ENCODE assay signal across 19 cellular contexts in the genomic region with DNA sequence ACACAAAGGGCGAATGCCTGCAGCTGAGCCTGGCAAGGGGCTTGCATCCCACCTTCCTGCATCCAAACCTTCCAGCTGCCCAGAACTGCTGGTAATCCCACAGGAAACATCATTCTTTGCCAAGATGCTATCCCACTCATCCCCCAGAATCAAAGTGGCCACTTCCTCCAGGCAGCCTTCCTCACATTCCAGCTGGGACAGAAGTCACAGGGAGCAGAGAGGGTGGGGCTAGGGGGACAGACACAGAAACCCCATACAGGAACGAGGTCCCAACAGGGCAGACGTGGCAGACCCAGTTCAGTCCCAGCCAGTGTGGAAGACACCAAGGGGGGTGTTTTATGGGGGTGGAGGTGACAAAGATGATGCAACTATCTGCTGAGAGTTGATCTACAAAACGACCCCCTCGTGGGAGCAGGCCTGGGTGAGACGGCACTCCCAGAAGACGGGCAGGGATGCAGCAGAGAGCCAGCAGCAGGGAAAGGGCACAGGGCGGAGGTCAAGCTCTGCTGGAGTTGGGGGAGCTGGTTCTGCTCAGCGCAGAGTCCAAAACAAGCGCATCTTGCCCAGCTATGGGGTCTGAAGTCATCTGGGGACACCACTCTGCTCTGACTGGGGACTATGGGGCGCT. TPM values are rescaled to one million over a fixed set of nuclear protein-coding genes. Genes with fewer than 3 reads are reported as not detected.
DNase-seq lines count a peak whose midpoint lies in the region; ATAC-seq and TF ChIP-seq lines count a peak whose summit lies in the region.
"Had no signal": no experiment of that assay in that cellular context is flagged by ENCODE, and none has a peak within 500 bp of the region (broad histone marks: within the 10 kb centered on the region; RNA-seq: fewer than 3 reads in every experiment).

No MANE protein-coding gene starts in this region.

- H4K20me1 ChIP-seq in PC-3 (ENCODE audit: low read length) (peaks cover 24% of the 10 kb centered on the region), hepatocyte (ENCODE audit: insufficient read depth, poor library complexity, severe bottlenecking) (peaks cover 10% of the 10 kb centered on the region)

- H3K4me1 Mint-ChIP-seq in activated CD8-positive, alpha-beta memory T cell treated with anti-CD3 and anti-CD28 coated beads, Interleukin-2, amount 10 ng/mL, durations not matched to agents 7 days and 5 days = peaks cover 22% of the 10 kb centered on the region
- peaks cover 22% of the 10 kb centered on the region for H3K4me1 Mint-ChIP-seq in activated CD4-positive, alpha-beta memory T cell treated with anti-CD3 and anti-CD28 coated beads, Interleukin-2, amount 10 ng/mL, durations not matched to agents 7 days and 5 days

- no peaks in the 10 kb centered on the region for H3K9me2 ChIP-seq in PC-3 (replicated peaks; ENCODE audit: low read length)
- H3K9me2 ChIP-seq in hepatocyte (replicated peaks; ENCODE audit: insufficient read depth) = no peaks in the 10 kb centered on the region

- no peak for TF ChIP-seq EP300 in stomach (IDR thresholded peaks at IDR 0.05)

- H3K27ac Mint-ChIP-seq in activated CD8-positive, alpha-beta memory T cell treated with anti-CD3 and anti-CD28 coated beads, Interleukin-2, amount 10 ng/mL, durations not matched to agents 7 days and 5 days = no peak overlapping the region
- H3K27ac Mint-ChIP-seq in activated CD4-positive, alpha-beta memory T cell treated with anti-CD3 and anti-CD28 coated beads, Interleukin-2, amount 10 ng/mL, durations not matched to agents 7 days and 5 days = no peak overlapping the region
- H3K27ac Mint-ChIP-seq: activated T-helper 2 cell treated with anti-CD3 and anti-CD28 coated beads, Interferon-gamma antibody, Interleukin-2, Interleukin-4, amounts not matched to agents 10 μg/mL and 5 μg/mL and 100 μg/mL, durations not matched to agents 14 hours and 24 hours and 36 hours had no signal

- H3K27me3 Mint-ChIP-seq in activated CD8-positive, alpha-beta memory T cell treated with anti-CD3 and anti-CD28 coated beads, Interleukin-2, amount 10 ng/mL, durations not matched to agents 7 days and 5 days = no peaks in the 10 kb centered on the region
- H3K27me3 Mint-ChIP-seq in activated CD4-positive, alpha-beta memory T cell treated with anti-CD3 and anti-CD28 coated beads, Interleukin-2, amount 10 ng/mL, durations not matched to agents 7 days and 5 days = no peaks in the 10 kb centered on the region
- H3K27me3 Mint-ChIP-seq: stimulated activated naive CD8-positive, alpha-beta T cell treated with anti-CD3 and anti-CD28 coated beads, Interleukin-15, Interleukin-2, amounts not matched to agents 100 ng/mL and 50 ng/mL, for 24 hours had no signal

- intact Hi-C loops in PC-3 (cut with micrococcal nuclease) = loop anchor here (10.0 kb wide), 1 partner anchor 86 kb away; a partner anchor contains a TSS
- intact Hi-C loops in stomach (cut with DNase I; ENCODE audit: low total_unique reads) = no loop called here

- peaks cover 10% of the 10 kb centered on the region; the same call in 1 of the 2 replicates for H3K36me3 ChIP-seq in PC-3 (ENCODE audit: low read depth, low read length)
- no peaks in the 10 kb centered on the region for H3K36me3 ChIP-seq in hepatocyte (replicated peaks; ENCODE audit: insufficient read depth, low read depth)
- peaks cover 17 to 43% (median 30%) of the 10 kb centered on the region in 4 donors for H3K36me3 ChIP-seq in stomach

- peak overlapping the region; percentile 99 for H3K4me2 ChIP-seq in PC-3 (ENCODE audit: low read length)
- H3K4me2 ChIP-seq in hepatocyte = peak overlapping the region; percentile 48

- H3K79me2 ChIP-seq in PC-3 (ENCODE audit: low read length) (peaks cover 74% of the 10 kb centered on the region), hepatocyte (peaks cover 62% of the 10 kb centered on the region)

- no peak for ATAC-seq in activated CD8-positive, alpha-beta memory T cell treated with anti-CD3 and anti-CD28 coated beads, Interleukin-2, amount 10 ng/mL, durations not matched to agents 7 days and 5 days
- ATAC-seq in PC-3 = no peak
- ATAC-seq: activated CD4-positive, CD25-positive, alpha-beta regulatory T cell treated with anti-CD3 and anti-CD28 coated beads, Interleukin-2, amount 50 U/mL, for 24 hours; gastroesophageal sphincter; sciatic nerve had no signal

- CTCF ChIA-PET in activated CD8-positive, alpha-beta memory T cell treated with anti-CD3 and anti-CD28 coated beads, Interleukin-2, amount 10 ng/mL, durations not matched to agents 7 days and 5 days (lab: Charles Lee) = no interaction called here
- CTCF ChIA-PET in PC-3 (lab: Charles Lee) = no interaction called here
- CTCF ChIA-PET in activated CD4-positive, alpha-beta memory T cell treated with anti-CD3 and anti-CD28 coated beads, Interleukin-2, amount 10 ng/mL, durations not matched to agents 7 days and 5 days (lab: Charles Lee) = no interaction called here

- H3K4me1 ChIP-seq in PC-3 (ENCODE audit: insufficient read depth, low read length) (peaks cover 57% of the 10 kb centered on the region), hepatocyte (ENCODE audit: insufficient read depth) (peaks cover 42% of the 10 kb centered on the region), stomach (peaks cover 46 to 65% (median 56%) of the 10 kb centered on the region in 4 donors)

- no peak overlapping the region for H2AFZ ChIP-seq in PC-3 (ENCODE audit: low read length)
- H2AFZ ChIP-seq in hepatocyte = no peak overlapping the region

- TF ChIP-seq POLR2A in stomach (IDR thresholded peaks at IDR 0.05) = no peak

- DNase-seq in activated CD8-positive, alpha-beta memory T cell treated with anti-CD3 and anti-CD28 coated beads, Interleukin-2, amount 10 ng/mL, durations not matched to agents 7 days and 5 days = peak; percentile 37
- DNase-seq in activated CD8-positive, alpha-beta memory T cell treated with anti-CD3 and anti-CD28 coated beads for 24 hours = no peak
- DNase-seq in PC-3 = no peak
- DNase-seq in hepatocyte (ENCODE audit: low spot score) = no peak
- DNase-seq in stomach = no peak
- no peak for DNase-seq in DMS 273 treated with DMSO at 0.1 percent for 48 hours (lab: John Stamatoyannopoulos, UW)
- DNase-seq in activated CD4-positive, alpha-beta memory T cell treated with anti-CD3 and anti-CD28 coated beads, Interleukin-2, amount 10 ng/mL, durations not matched to agents 7 days and 5 days = no peak
- no peak for DNase-seq in stimulated activated CD4-positive, alpha-beta T cell treated with anti-CD3 and anti-CD28 coated beads, Interleukin-12 subunit alpha, Interleukin-12 subunit beta, amount 100 ng/mL, for 4 hours
- DNase-seq: ACHN; effector memory CD4-positive, alpha-beta T cell; NCI-H187 treated with DMSO at 0.1 percent for 48 hours; NCI-H524; RPMI8226; T-helper 1 cell had no signal

- H3K4me3 Mint-ChIP-seq in activated CD8-positive, alpha-beta memory T cell treated with anti-CD3 and anti-CD28 coated beads, Interleukin-2, amount 10 ng/mL, durations not matched to agents 7 days and 5 days = no peak overlapping the region
- no peak overlapping the region for H3K4me3 Mint-ChIP-seq in activated CD4-positive, alpha-beta memory T cell treated with anti-CD3 and anti-CD28 coated beads, Interleukin-2, amount 10 ng/mL, durations not matched to agents 7 days and 5 days
- H3K4me3 Mint-ChIP-seq: stimulated activated naive CD8-positive, alpha-beta T cell treated with anti-CD3 and anti-CD28 coated beads, Interleukin-15, Interleukin-2, amounts not matched to agents 100 ng/mL and 50 ng/mL, for 24 hours had no signal

- POLR2A ChIA-PET in PC-3 (lab: Charles Lee; ENCODE audit: unreplicated experiment) = no interaction called here
- POLR2A ChIA-PET in activated CD4-positive, alpha-beta memory T cell treated with anti-CD3 and anti-CD28 coated beads, Interleukin-2, amount 10 ng/mL, durations not matched to agents 7 days and 5 days (lab: Charles Lee) = no interaction called here

- H3F3A ChIP-seq in PC-3 (ENCODE audit: low read length, unreplicated experiment) = no peaks in the 10 kb centered on the region

- no peaks in the 10 kb centered on the region for H3K9me3 Mint-ChIP-seq in activated CD8-positive, alpha-beta memory T cell treated with anti-CD3 and anti-CD28 coated beads, Interleukin-2, amount 10 ng/mL, durations not matched to agents 7 days and 5 days (ENCODE audit: low read depth)
- no peaks in the 10 kb centered on the region for H3K9me3 Mint-ChIP-seq in activated CD4-positive, alpha-beta memory T cell treated with anti-CD3 and anti-CD28 coated beads, Interleukin-2, amount 10 ng/mL, durations not matched to agents 7 days and 5 days
- H3K9me3 Mint-ChIP-seq: stimulated activated naive CD8-positive, alpha-beta T cell treated with anti-CD3 and anti-CD28 coated beads, Interleukin-15, Interleukin-2, amounts not matched to agents 100 ng/mL and 50 ng/mL, for 24 hours had no signal

- 0 out of 2 replicates have a peak overlapping the region, but pooled peaks have one; percentile 8 for H3K9ac ChIP-seq in PC-3 (ENCODE audit: low read length)

- H3K27ac ChIP-seq in PC-3 (ENCODE audit: low read length) (peak overlapping the region; percentile 77), hepatocyte (peak overlapping the region; percentile 83), stomach (peak overlapping the region; percentile 16 to 69 (median 58))
- H3K27ac ChIP-seq: gastroesophageal sphincter had no signal

- H3K9me3 ChIP-seq in PC-3 (ENCODE audit: low read length) = no peaks in the 10 kb centered on the region
- no peaks in the 10 kb centered on the region for H3K9me3 ChIP-seq in hepatocyte (ENCODE audit: low read depth)
- no peaks in the 10 kb centered on the region for H3K9me3 ChIP-seq in stomach
- H3K9me3 ChIP-seq: gastroesophageal sphincter had no signal

- H3K27me3 ChIP-seq in PC-3 (ENCODE audit: low read length) (no peaks in the 10 kb centered on the region), hepatocyte (no peaks in the 10 kb centered on the region), stomach (no peaks in the 10 kb centered on the region)
- H3K27me3 ChIP-seq: gastroesophageal sphincter had no signal

- peaks cover 16% of the 10 kb centered on the region for H3K36me3 Mint-ChIP-seq in activated CD8-positive, alpha-beta memory T cell treated with anti-CD3 and anti-CD28 coated beads, Interleukin-2, amount 10 ng/mL, durations not matched to agents 7 days and 5 days
- H3K36me3 Mint-ChIP-seq in activated CD4-positive, alpha-beta memory T cell treated with anti-CD3 and anti-CD28 coated beads, Interleukin-2, amount 10 ng/mL, durations not matched to agents 7 days and 5 days (ENCODE audit: low read depth) = peaks cover 19% of the 10 kb centered on the region

- no TSS peak for BruUV-seq in PC-3 (replicated peaks; lab: Mats Ljungman, UMichigan)

- TF ChIP-seq CTCF in PC-3 (conservative IDR thresholded peaks at IDR 0.05; ENCODE audit: low read depth, low read length) (no peak), hepatocyte (IDR thresholded peaks at IDR 0.05; ENCODE audit: poor library complexity) (no peak), stomach (IDR thresholded peaks at IDR 0.05) (no peak)

- WGBS in hepatocyte (ENCODE audit: low lambda C conversion rate, missing lambda C conversion rate) = 81% methylated on average over 11 of the region's 11 CpGs
- 65 to 82% (median 69%) methylated on average over 10 to 11 of the region's 11 CpGs for WGBS in stomach, 5 donors

- H3K4me3 ChIP-seq in PC-3 (ENCODE audit: low read length) = no peak overlapping the region; the same call in 1 of the 2 replicates
- H3K4me3 ChIP-seq in hepatocyte = no peak overlapping the region
- no peak overlapping the region for H3K4me3 ChIP-seq in stomach
- H3K4me3 ChIP-seq: gastroesophageal sphincter had no signal

RNA-seq across cellular contexts. Expression of a gene that starts 4.1 kb away (rescaled TPM):
- 10 to 100 TPM; 13.7 to 14.7 TPM for total RNA-seq in activated CD8-positive, alpha-beta memory T cell treated with anti-CD3 and anti-CD28 coated beads, Interleukin-2, amount 10 ng/mL, durations not matched to agents 7 days and 5 days
- total RNA-seq in PC-3 (2014; rRNA removed) (27.0 and 28.8 TPM in 2 replicates), hepatocyte (2.6 and 4.1 TPM in 2 replicates), stomach (1 to 10 TPM in 2 of 5 donors, under 1 TPM in 2, not detected in 1; 0.29 to 4.1 (median 1.7) TPM)
- polyA plus RNA-seq in hepatocyte (8.5 TPM in 2 replicates), stomach (1 to 10 TPM; 1.8 to 6.8 (median 3.2) TPM)
- total RNA-seq in activated CD4-positive, alpha-beta memory T cell treated with anti-CD3 and anti-CD28 coated beads, Interleukin-2, amount 10 ng/mL, durations not matched to agents 7 days and 5 days = 1 to 10 TPM; 7.4 to 8.7 TPM

RNA-seq across cellular contexts. Expression of a gene that starts 4.1 kb away (rescaled TPM):
- total RNA-seq in activated CD8-positive, alpha-beta memory T cell treated with anti-CD3 and anti-CD28 coated beads, Interleukin-2, amount 10 ng/mL, durations not matched to agents 7 days and 5 days = 10 to 100 TPM; 12.8 to 15.9 TPM
- 7.8 and 12.2 TPM in 2 replicates for total RNA-seq in PC-3 (2014; rRNA removed)
- 12.3 and 15.9 TPM in 2 replicates for total RNA-seq in hepatocyte
- 12.9 and 13.0 TPM in 2 replicates for polyA plus RNA-seq in hepatocyte
- total RNA-seq in stomach = 10 to 100 TPM in 2 of 5 donors, 1 to 10 TPM in 3; 1.7 to 28.1 (median 8.7) TPM
- polyA plus RNA-seq in stomach = 10 to 100 TPM in 1 of 3 donors, 1 to 10 TPM in 2; 5.2 to 12.1 (median 5.8) TPM
- total RNA-seq in activated CD4-positive, alpha-beta memory T cell treated with anti-CD3 and anti-CD28 coated beads, Interleukin-2, amount 10 ng/mL, durations not matched to agents 7 days and 5 days = 10 to 100 TPM; 13.3 to 13.5 TPM
